In the genomic region with DNA sequence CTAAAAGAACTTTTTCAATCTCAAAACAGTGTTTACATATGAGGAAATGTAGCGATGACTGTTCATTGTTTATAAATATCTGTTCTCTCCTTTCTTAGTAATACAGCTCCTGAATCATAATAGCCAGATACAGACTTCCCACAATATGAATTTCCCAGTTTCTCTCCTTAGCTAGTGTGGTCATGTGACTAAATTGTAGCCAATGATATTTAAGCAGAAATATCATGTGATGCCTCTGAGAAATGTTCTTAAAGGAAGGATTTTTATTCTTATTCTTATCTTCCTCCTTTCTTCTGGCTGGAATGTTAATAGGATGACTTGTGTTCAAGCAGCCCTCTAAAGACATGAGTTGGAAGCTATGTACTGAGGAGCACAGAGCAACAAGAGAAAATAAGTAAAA, we compare ENCODE assay signal across 1 cellular context.
TF ChIP-seq lines count a peak whose summit lies in the region.

No MANE protein-coding gene starts in this region.

TF ChIP-seq in GM23338, 12 proteins besides CTCF, POLR2A, EP300 and RAD21:
- TF ChIP-seq, protein P1, sequence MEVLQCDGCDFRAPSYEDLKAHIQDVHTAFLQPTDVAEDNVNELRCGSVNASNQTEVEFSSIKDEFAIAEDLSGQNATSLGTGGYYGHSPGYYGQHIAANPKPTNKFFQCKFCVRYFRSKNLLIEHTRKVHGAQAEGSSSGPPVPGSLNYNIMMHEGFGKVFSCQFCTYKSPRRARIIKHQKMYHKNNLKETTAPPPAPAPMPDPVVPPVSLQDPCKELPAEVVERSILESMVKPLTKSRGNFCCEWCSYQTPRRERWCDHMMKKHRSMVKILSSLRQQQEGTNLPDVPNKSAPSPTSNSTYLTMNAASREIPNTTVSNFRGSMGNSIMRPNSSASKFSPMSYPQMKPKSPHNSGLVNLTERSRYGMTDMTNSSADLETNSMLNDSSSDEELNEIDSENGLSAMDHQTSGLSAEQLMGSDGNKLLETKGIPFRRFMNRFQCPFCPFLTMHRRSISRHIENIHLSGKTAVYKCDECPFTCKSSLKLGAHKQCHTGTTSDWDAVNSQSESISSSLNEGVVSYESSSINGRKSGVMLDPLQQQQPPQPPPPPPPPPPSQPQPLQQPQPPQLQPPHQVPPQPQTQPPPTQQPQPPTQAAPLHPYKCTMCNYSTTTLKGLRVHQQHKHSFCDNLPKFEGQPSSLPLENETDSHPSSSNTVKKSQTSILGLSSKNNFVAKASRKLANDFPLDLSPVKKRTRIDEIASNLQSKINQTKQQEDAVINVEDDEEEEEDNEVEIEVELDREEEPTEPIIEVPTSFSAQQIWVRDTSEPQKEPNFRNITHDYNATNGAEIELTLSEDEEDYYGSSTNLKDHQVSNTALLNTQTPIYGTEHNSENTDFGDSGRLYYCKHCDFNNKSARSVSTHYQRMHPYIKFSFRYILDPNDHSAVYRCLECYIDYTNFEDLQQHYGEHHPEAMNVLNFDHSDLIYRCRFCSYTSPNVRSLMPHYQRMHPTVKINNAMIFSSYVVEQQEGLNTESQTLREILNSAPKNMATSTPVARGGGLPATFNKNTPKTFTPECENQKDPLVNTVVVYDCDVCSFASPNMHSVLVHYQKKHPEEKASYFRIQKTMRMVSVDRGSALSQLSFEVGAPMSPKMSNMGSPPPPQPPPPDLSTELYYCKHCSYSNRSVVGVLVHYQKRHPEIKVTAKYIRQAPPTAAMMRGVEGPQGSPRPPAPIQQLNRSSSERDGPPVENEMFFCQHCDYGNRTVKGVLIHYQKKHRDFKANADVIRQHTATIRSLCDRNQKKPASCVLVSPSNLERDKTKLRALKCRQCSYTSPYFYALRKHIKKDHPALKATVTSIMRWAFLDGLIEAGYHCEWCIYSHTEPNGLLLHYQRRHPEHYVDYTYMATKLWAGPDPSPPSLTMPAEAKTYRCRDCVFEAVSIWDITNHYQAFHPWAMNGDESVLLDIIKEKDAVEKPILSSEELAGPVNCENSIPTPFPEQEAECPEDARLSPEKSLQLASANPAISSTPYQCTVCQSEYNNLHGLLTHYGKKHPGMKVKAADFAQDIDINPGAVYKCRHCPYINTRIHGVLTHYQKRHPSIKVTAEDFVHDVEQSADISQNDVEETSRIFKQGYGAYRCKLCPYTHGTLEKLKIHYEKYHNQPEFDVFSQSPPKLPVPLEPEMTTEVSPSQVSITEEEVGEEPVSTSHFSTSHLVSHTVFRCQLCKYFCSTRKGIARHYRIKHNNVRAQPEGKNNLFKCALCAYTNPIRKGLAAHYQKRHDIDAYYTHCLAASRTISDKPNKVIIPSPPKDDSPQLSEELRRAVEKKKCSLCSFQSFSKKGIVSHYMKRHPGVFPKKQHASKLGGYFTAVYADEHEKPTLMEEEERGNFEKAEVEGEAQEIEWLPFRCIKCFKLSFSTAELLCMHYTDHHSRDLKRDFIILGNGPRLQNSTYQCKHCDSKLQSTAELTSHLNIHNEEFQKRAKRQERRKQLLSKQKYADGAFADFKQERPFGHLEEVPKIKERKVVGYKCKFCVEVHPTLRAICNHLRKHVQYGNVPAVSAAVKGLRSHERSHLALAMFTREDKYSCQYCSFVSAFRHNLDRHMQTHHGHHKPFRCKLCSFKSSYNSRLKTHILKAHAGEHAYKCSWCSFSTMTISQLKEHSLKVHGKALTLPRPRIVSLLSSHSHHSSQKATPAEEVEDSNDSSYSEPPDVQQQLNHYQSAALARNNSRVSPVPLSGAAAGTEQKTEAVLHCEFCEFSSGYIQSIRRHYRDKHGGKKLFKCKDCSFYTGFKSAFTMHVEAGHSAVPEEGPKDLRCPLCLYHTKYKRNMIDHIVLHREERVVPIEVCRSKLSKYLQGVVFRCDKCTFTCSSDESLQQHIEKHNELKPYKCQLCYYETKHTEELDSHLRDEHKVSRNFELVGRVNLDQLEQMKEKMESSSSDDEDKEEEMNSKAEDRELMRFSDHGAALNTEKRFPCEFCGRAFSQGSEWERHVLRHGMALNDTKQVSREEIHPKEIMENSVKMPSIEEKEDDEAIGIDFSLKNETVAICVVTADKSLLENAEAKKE (CRISPR knock-in tag; IDR thresholded peaks at IDR 0.05), result no peak
- TF ChIP-seq JUNB (IDR thresholded peaks at IDR 0.05; ENCODE audit: unreplicated experiment) (no peak), NANOG (IDR thresholded peaks at IDR 0.05; ENCODE audit: borderline replicate concordance) (no peak), STAT1 (IDR thresholded peaks at IDR 0.05; ENCODE audit: unreplicated experiment) (no peak), POLR2AphosphoS5 (IDR thresholded peaks at IDR 0.05; ENCODE audit: low read depth) (no peak), EZH2phosphoT487 (IDR thresholded peaks at IDR 0.05; ENCODE audit: unreplicated experiment) (no peak), ZNF114 (CRISPR knock-in tag; IDR thresholded peaks at IDR 0.05) (no peak), ZNF331 (CRISPR knock-in tag; IDR thresholded peaks at IDR 0.05; ENCODE audit: low read depth) (no peak), ETS1 (IDR thresholded peaks at IDR 0.05) (no peak), EZH2 (IDR thresholded peaks at IDR 0.05; ENCODE audit: low read depth, unreplicated experiment) (no peak), CREB1 (CRISPR knock-in tag; IDR thresholded peaks at IDR 0.05; ENCODE audit: low read depth) (no peak)
- TF ChIP-seq, protein P2, sequence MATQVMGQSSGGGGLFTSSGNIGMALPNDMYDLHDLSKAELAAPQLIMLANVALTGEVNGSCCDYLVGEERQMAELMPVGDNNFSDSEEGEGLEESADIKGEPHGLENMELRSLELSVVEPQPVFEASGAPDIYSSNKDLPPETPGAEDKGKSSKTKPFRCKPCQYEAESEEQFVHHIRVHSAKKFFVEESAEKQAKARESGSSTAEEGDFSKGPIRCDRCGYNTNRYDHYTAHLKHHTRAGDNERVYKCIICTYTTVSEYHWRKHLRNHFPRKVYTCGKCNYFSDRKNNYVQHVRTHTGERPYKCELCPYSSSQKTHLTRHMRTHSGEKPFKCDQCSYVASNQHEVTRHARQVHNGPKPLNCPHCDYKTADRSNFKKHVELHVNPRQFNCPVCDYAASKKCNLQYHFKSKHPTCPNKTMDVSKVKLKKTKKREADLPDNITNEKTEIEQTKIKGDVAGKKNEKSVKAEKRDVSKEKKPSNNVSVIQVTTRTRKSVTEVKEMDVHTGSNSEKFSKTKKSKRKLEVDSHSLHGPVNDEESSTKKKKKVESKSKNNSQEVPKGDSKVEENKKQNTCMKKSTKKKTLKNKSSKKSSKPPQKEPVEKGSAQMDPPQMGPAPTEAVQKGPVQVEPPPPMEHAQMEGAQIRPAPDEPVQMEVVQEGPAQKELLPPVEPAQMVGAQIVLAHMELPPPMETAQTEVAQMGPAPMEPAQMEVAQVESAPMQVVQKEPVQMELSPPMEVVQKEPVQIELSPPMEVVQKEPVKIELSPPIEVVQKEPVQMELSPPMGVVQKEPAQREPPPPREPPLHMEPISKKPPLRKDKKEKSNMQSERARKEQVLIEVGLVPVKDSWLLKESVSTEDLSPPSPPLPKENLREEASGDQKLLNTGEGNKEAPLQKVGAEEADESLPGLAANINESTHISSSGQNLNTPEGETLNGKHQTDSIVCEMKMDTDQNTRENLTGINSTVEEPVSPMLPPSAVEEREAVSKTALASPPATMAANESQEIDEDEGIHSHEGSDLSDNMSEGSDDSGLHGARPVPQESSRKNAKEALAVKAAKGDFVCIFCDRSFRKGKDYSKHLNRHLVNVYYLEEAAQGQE (IDR thresholded peaks at IDR 0.05; ENCODE audit: unreplicated experiment), result no peak
